ENCODE assay signal across 9 cellular contexts in genomic region chrX:149950681-149951080, GRCh38. TPM values are rescaled to one million over a fixed set of nuclear protein-coding genes. Genes with fewer than 3 reads are reported as not detected.
DNase-seq lines count a peak whose midpoint lies in the region; ATAC-seq and TF ChIP-seq lines count a peak whose summit lies in the region.
"Had no signal": no experiment of that assay in that cellular context is flagged by ENCODE, and none has a peak within 500 bp of the region (broad histone marks: within the 10 kb centered on the region; RNA-seq: fewer than 3 reads in every experiment).

No MANE protein-coding gene starts in this region.

- in situ Hi-C loops in GM13976 (cut with MboI; ENCODE audit: low sequenced_read_pairs, unreplicated experiment) = loop anchor here (25.0 kb wide), 2 partner anchors 537 to 737 kb away; partner anchors contain the start of gene MTMR1

- no peaks in the 10 kb centered on the region for H3K9me3 Mint-ChIP-seq in activated T-helper 2 cell treated with anti-CD3 and anti-CD28 coated beads, Interferon-gamma antibody, Interleukin-2, Interleukin-4, amounts not matched to agents 10 μg/mL and 5 μg/mL and 100 μg/mL, durations not matched to agents 14 hours and 24 hours and 36 hours
- no peaks in the 10 kb centered on the region for H3K9me3 Mint-ChIP-seq in stimulated activated naive B cell treated with anti-CD40 and anti-IgM and Interleukin-4, amounts not matched to agents 10 μg/mL and 1 μg/mL and 100 μg/mL, for 72 hours
- H3K9me3 Mint-ChIP-seq: stimulated activated naive CD8-positive, alpha-beta T cell treated with anti-CD3 and anti-CD28 coated beads, Interleukin-15, Interleukin-2, amounts not matched to agents 100 ng/mL and 50 ng/mL, for 24 hours had no signal

- TF ChIP-seq CTCF in AG09319 (IDR thresholded peaks at IDR 0.05; ENCODE audit: low read depth, low read length) (peak; percentile 41), GM13976 (IDR thresholded peaks at IDR 0.05; ENCODE audit: borderline replicate concordance, control extremely low read depth, extremely low read depth, insufficient read depth, missing control alignments) (peak; percentile 34)

- H3K27me3 Mint-ChIP-seq in activated T-helper 2 cell treated with anti-CD3 and anti-CD28 coated beads, Interferon-gamma antibody, Interleukin-2, Interleukin-4, amounts not matched to agents 10 μg/mL and 5 μg/mL and 100 μg/mL, durations not matched to agents 14 hours and 24 hours and 36 hours (ENCODE audit: low read depth) = no peaks in the 10 kb centered on the region
- no peaks in the 10 kb centered on the region for H3K27me3 Mint-ChIP-seq in stimulated activated naive B cell treated with anti-CD40 and anti-IgM and Interleukin-4, amounts not matched to agents 10 μg/mL and 1 μg/mL and 100 μg/mL, for 72 hours
- H3K27me3 Mint-ChIP-seq: stimulated activated naive CD8-positive, alpha-beta T cell treated with anti-CD3 and anti-CD28 coated beads, Interleukin-15, Interleukin-2, amounts not matched to agents 100 ng/mL and 50 ng/mL, for 24 hours had no signal

- peaks cover 18% of the 10 kb centered on the region for H3K36me3 Mint-ChIP-seq in activated T-helper 2 cell treated with anti-CD3 and anti-CD28 coated beads, Interferon-gamma antibody, Interleukin-2, Interleukin-4, amounts not matched to agents 10 μg/mL and 5 μg/mL and 100 μg/mL, durations not matched to agents 14 hours and 24 hours and 36 hours (ENCODE audit: low read depth)
- peaks cover 4 to 9% of the 10 kb centered on the region in 2 donors for H3K36me3 Mint-ChIP-seq in stimulated activated naive B cell treated with anti-CD40 and anti-IgM and Interleukin-4, amounts not matched to agents 10 μg/mL and 1 μg/mL and 100 μg/mL, for 72 hours

- no peak overlapping the region for H3K27ac Mint-ChIP-seq in activated T-helper 2 cell treated with anti-CD3 and anti-CD28 coated beads, Interferon-gamma antibody, Interleukin-2, Interleukin-4, amounts not matched to agents 10 μg/mL and 5 μg/mL and 100 μg/mL, durations not matched to agents 14 hours and 24 hours and 36 hours
- H3K27ac Mint-ChIP-seq in stimulated activated naive B cell treated with anti-CD40 and anti-IgM and Interleukin-4, amounts not matched to agents 10 μg/mL and 1 μg/mL and 100 μg/mL, for 72 hours = no peak overlapping the region
- H3K27ac Mint-ChIP-seq: stimulated activated naive CD8-positive, alpha-beta T cell treated with anti-CD3 and anti-CD28 coated beads, Interleukin-15, Interleukin-2, amounts not matched to agents 100 ng/mL and 50 ng/mL, for 24 hours had no signal

- ATAC-seq in HG02884 (IDR thresholded peaks at IDR 0.05; ENCODE audit: unreplicated experiment) = no peak
- ATAC-seq in stimulated activated naive B cell treated with anti-CD40 and anti-IgM and Interleukin-4, amounts not matched to agents 10 μg/mL and 1 μg/mL and 100 μg/mL, for 72 hours (replicated peaks) = no peak

- intact Hi-C loops in activated T-helper 2 cell treated with anti-CD3 and anti-CD28 coated beads, Interferon-gamma antibody, Interleukin-2, Interleukin-4, amounts not matched to agents 10 μg/mL and 5 μg/mL and 100 μg/mL, durations not matched to agents 14 hours and 24 hours and 36 hours (cut with micrococcal nuclease) = no loop called here

- no peak overlapping the region for H3K4me3 Mint-ChIP-seq in activated T-helper 2 cell treated with anti-CD3 and anti-CD28 coated beads, Interferon-gamma antibody, Interleukin-2, Interleukin-4, amounts not matched to agents 10 μg/mL and 5 μg/mL and 100 μg/mL, durations not matched to agents 14 hours and 24 hours and 36 hours (ENCODE audit: low read depth)
- no peak overlapping the region for H3K4me3 Mint-ChIP-seq in stimulated activated naive B cell treated with anti-CD40 and anti-IgM and Interleukin-4, amounts not matched to agents 10 μg/mL and 1 μg/mL and 100 μg/mL, for 72 hours
- H3K4me3 Mint-ChIP-seq: stimulated activated naive CD8-positive, alpha-beta T cell treated with anti-CD3 and anti-CD28 coated beads, Interleukin-15, Interleukin-2, amounts not matched to agents 100 ng/mL and 50 ng/mL, for 24 hours had no signal

- H3K4me1 Mint-ChIP-seq in activated T-helper 2 cell treated with anti-CD3 and anti-CD28 coated beads, Interferon-gamma antibody, Interleukin-2, Interleukin-4, amounts not matched to agents 10 μg/mL and 5 μg/mL and 100 μg/mL, durations not matched to agents 14 hours and 24 hours and 36 hours (ENCODE audit: low read depth) = no peaks in the 10 kb centered on the region
- no peaks in the 10 kb centered on the region for H3K4me1 Mint-ChIP-seq in stimulated activated naive B cell treated with anti-CD40 and anti-IgM and Interleukin-4, amounts not matched to agents 10 μg/mL and 1 μg/mL and 100 μg/mL, for 72 hours

- DNase-seq in AG09319 (ENCODE audit: extremely low read depth, low read depth) (peak; percentile 42), GM13976 (ENCODE audit: low spot score) (peak; percentile 18), OCI-M1 (lab: John Stamatoyannopoulos, UW) (peak; percentile 60), fibroblast of gingiva (ENCODE audit: low read depth) (peak; percentile 53), retina (peak; percentile 12)
- no peak for DNase-seq in activated T-helper 2 cell treated with anti-CD3 and anti-CD28 coated beads, Interferon-gamma antibody, Interleukin-2, Interleukin-4, amounts not matched to agents 10 μg/mL and 5 μg/mL and 100 μg/mL, durations not matched to agents 14 hours and 24 hours and 36 hours (ENCODE audit: low spot score)
- DNase-seq in stimulated activated naive B cell treated with anti-CD40 and anti-IgM and Interleukin-4, amounts not matched to agents 10 μg/mL and 1 μg/mL and 100 μg/mL, for 72 hours = no peak

RNA-seq across cellular contexts. Expression of gene EOLA2, which starts 12.4 kb away (rescaled TPM):
- 45.1 and 45.2 TPM in 2 replicates for total RNA-seq in activated T-helper 2 cell treated with anti-CD3 and anti-CD28 coated beads, Interferon-gamma antibody, Interleukin-2, Interleukin-4, amounts not matched to agents 10 μg/mL and 5 μg/mL and 100 μg/mL, durations not matched to agents 14 hours and 24 hours and 36 hours

RNA-seq across cellular contexts. Expression of gene HSFX4, which starts 21.3 kb away (rescaled TPM):
- total RNA-seq in activated T-helper 2 cell treated with anti-CD3 and anti-CD28 coated beads, Interferon-gamma antibody, Interleukin-2, Interleukin-4, amounts not matched to agents 10 μg/mL and 5 μg/mL and 100 μg/mL, durations not matched to agents 14 hours and 24 hours and 36 hours = not detected in 2 replicates

Comparison
In these comparisons a context has a peak if more than half of its experiments do, and no peak if none do; other contexts are left out.
1. DNase-seq: peak in AG09319 (single experiment), GM13976 (single experiment), OCI-M1 (single experiment), fibroblast of gingiva (single experiment) and retina (single experiment); none in activated T-helper 2 cell treated with anti-CD3 and anti-CD28 coated beads, Interferon-gamma antibody, Interleukin-2, Interleukin-4, amounts not matched to agents 10 μg/mL and 5 μg/mL and 100 μg/mL, durations not matched to agents 14 hours and 24 hours and 36 hours (single experiment) and stimulated activated naive B cell treated with anti-CD40 and anti-IgM and Interleukin-4, amounts not matched to agents 10 μg/mL and 1 μg/mL and 100 μg/mL, for 72 hours (single experiment).